Comparison of ENCODE assay signal across 9 cellular contexts in the genomic region with DNA sequence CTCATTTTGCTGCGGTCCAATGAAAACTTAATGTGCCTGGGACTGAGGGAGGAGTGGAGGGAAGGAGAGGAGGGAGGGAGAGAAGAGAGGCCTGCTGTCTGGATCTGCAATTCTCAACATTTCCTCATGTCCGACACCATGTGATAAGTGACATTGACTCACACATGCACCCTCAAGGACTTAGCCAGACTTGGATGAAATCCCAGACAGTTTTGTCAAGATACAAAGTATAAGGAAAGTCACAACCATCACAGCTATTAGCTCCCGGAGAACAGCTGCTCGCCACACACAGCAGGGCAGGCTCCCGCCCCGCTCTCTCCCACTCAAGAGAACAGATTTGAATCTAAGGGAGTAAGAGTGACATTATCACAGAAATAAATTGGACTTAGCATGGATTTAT. TPM values are rescaled to one million over a fixed set of nuclear protein-coding genes. Genes with fewer than 3 reads are reported as not detected.
A peak's percentile ranks its signal among the peaks of the same experiment; 100 is the strongest.
DNase-seq lines count a peak whose midpoint lies in the region; TF ChIP-seq lines count a peak whose summit lies in the region.
"Had no signal": no experiment of that assay in that cellular context is flagged by ENCODE, and none has a peak within 500 bp of the region (broad histone marks: within the 10 kb centered on the region; RNA-seq: fewer than 3 reads in every experiment).

No MANE protein-coding gene starts in this region.

- H3K4me2 ChIP-seq in SK-N-SH (peak overlapping the region; percentile 67), skeletal muscle satellite cell (ENCODE audit: low read length) (peak overlapping the region; percentile 39)

- H3K9ac ChIP-seq in SK-N-SH (0 out of 2 replicates have a peak overlapping the region, but pooled peaks have one; percentile 14), skeletal muscle satellite cell (ENCODE audit: low read depth, low read length) (peak overlapping the region; percentile 23)

- peaks cover 5 to 10% (median 7%) of the 10 kb centered on the region in 4 donors for H3K4me1 Mint-ChIP-seq in CD4-positive, alpha-beta memory T cell

- no peaks in the 10 kb centered on the region for H3K9me3 ChIP-seq in SK-N-SH
- H3K9me3 ChIP-seq in cardiac muscle cell (ENCODE audit: low read depth) = no peaks in the 10 kb centered on the region
- H3K9me3 ChIP-seq in skeletal muscle satellite cell (replicated peaks; ENCODE audit: low read length) = no peaks in the 10 kb centered on the region
- H3K9me3 ChIP-seq in CD4-positive, alpha-beta memory T cell (ENCODE audit: control insufficient read depth in 1 of 2, low read length in 2 of 2) = no peaks in the 10 kb centered on the region

- CTCF ChIA-PET in SK-N-SH (lab: Yijun Ruan, JAX) = interaction anchor here (1.4 to 7.7 kb wide), 2 partner anchors 19 to 55 kb away, joined by 4 to 47 read pairs; no protein-coding TSS in a partner anchor
- CTCF ChIA-PET in CD4-positive, alpha-beta memory T cell (lab: Charles Lee; ENCODE audit: partially characterized antibody) = no interaction called here

- intact Hi-C loops in CD4-positive, alpha-beta memory T cell (cut with micrococcal nuclease) = no loop called here

- 22% methylated on average over 6 of the region's 6 CpGs for WGBS in SK-N-SH (ENCODE audit: low lambda C conversion rate)

- peaks cover 14 to 35% of the 10 kb centered on the region in 2 experiments; a peak in 3 of 4 replicates for H3K4me1 ChIP-seq in SK-N-SH (ENCODE audit: control insufficient read depth in 1 of 2, insufficient read depth in 2 of 2, low read depth in 1 of 2, low read length in 1 of 2)
- H3K4me1 ChIP-seq in cardiac muscle cell (ENCODE audit: low read depth) = peaks cover 51% of the 10 kb centered on the region
- peaks cover 23% of the 10 kb centered on the region for H3K4me1 ChIP-seq in skeletal muscle satellite cell (ENCODE audit: control insufficient read depth, insufficient read depth, low read length)
- H3K4me1 ChIP-seq in CD4-positive, alpha-beta memory T cell (ENCODE audit: insufficient read depth, low read length) = peaks cover 8% of the 10 kb centered on the region

- TF ChIP-seq RAD21 in SK-N-SH (IDR thresholded peaks at IDR 0.05; ENCODE audit: low read length) = no peak

- TF ChIP-seq CTCF in SK-N-SH (IDR thresholded peaks at IDR 0.05) (no peak), cardiac muscle cell (IDR thresholded peaks at IDR 0.05; ENCODE audit: low read depth, low read length) (no peak)

- no peaks in the 10 kb centered on the region for H3K9me3 Mint-ChIP-seq in CD4-positive, alpha-beta memory T cell

- no peak overlapping the region for H2AFZ ChIP-seq in SK-N-SH (ENCODE audit: low read depth)

- peaks cover 4 to 8% of the 10 kb centered on the region in 2 donors for H3K36me3 Mint-ChIP-seq in CD4-positive, alpha-beta memory T cell

- no peaks in the 10 kb centered on the region for H3K36me3 ChIP-seq in SK-N-SH (replicated peaks in 1 of 2; ENCODE audit: control insufficient read depth in 1 of 2, insufficient read depth in 2 of 2, low read length in 1 of 2)
- no peaks in the 10 kb centered on the region for H3K36me3 ChIP-seq in cardiac muscle cell
- H3K36me3 ChIP-seq in skeletal muscle satellite cell (ENCODE audit: insufficient read depth, low read length) = peaks cover 6% of the 10 kb centered on the region
- no peaks in the 10 kb centered on the region for H3K36me3 ChIP-seq in CD4-positive, alpha-beta memory T cell (ENCODE audit: insufficient read depth, low read length)

- no peaks in the 10 kb centered on the region for H3K9me2 ChIP-seq in SK-N-SH

- H3K4me3 ChIP-seq in SK-N-SH (ENCODE audit: low read depth in 2 of 2, low read length in 1 of 2) (no peak overlapping the region), cardiac muscle cell (no peak overlapping the region), skeletal muscle satellite cell (ENCODE audit: low read length) (no peak overlapping the region)
- no peak overlapping the region for H3K4me3 ChIP-seq in CD4-positive, alpha-beta memory T cell (ENCODE audit: low read length in 2 of 2)

- POLR2A ChIA-PET in SK-N-SH (lab: Yijun Ruan, JAX) = no interaction called here
- POLR2A ChIA-PET in CD4-positive, alpha-beta memory T cell (lab: Charles Lee; ENCODE audit: partially characterized antibody) = no interaction called here

- peaks cover 3% of the 10 kb centered on the region for H3F3A ChIP-seq in SK-N-SH (replicated peaks; ENCODE audit: insufficient read depth)

- no peaks in the 10 kb centered on the region for H4K20me1 ChIP-seq in SK-N-SH (ENCODE audit: insufficient read depth)

- H3K4me3 Mint-ChIP-seq in CD4-positive, alpha-beta memory T cell = no peak overlapping the region

- H3K27me3 ChIP-seq in SK-N-SH (ENCODE audit: insufficient read depth) = no peaks in the 10 kb centered on the region
- no peaks in the 10 kb centered on the region for H3K27me3 ChIP-seq in cardiac muscle cell
- H3K27me3 ChIP-seq in skeletal muscle satellite cell (ENCODE audit: control insufficient read depth, insufficient read depth, low read length) = no peaks in the 10 kb centered on the region
- no peaks in the 10 kb centered on the region for H3K27me3 ChIP-seq in CD4-positive, alpha-beta memory T cell (ENCODE audit: insufficient read depth, low read length)

- no peak overlapping the region for H3K27ac Mint-ChIP-seq in CD4-positive, alpha-beta memory T cell

- TF ChIP-seq EP300 in SK-N-SH (IDR thresholded peaks at IDR 0.05; ENCODE audit: borderline replicate concordance in 1 of 2, low read depth in 1 of 2, low read length in 1 of 2) = 0 out of 4 replicates have a peak, but pooled peaks of 1 of the 2 experiments have one; percentile 22

- DNase-seq in EH (ENCODE audit: low read depth) (peak; percentile 96), SK-N-SH (peak; percentile 59), cardiac muscle cell (ENCODE audit: low read depth in 1 of 2, low spot score in 1 of 2) (peak; percentile 67 to 96), T-helper 9 cell (no peak), NCI-H510A (lab: John Stamatoyannopoulos, UW) (no peak)
- DNase-seq in activated CD4-positive, CD25-positive, alpha-beta regulatory T cell (lab: John Stamatoyannopoulos, UW) = no peak
- no peak for DNase-seq in CD4-positive, alpha-beta memory T cell
- DNase-seq: activated effector memory CD4-positive, alpha-beta T cell treated with Interleukin-2 at 50 U/mL for 16 hours had no signal

- peaks cover 5% of the 10 kb centered on the region; the same call in 1 of the 2 replicates for H3K79me2 ChIP-seq in SK-N-SH (ENCODE audit: insufficient read depth)

- H3K27me3 Mint-ChIP-seq in CD4-positive, alpha-beta memory T cell = no peaks in the 10 kb centered on the region

- H3K27ac ChIP-seq in SK-N-SH (ENCODE audit: low read depth in 2 of 2, low read length in 1 of 2) (peak overlapping the region; percentile 61 to 87), cardiac muscle cell (peak overlapping the region; percentile 95)
- no peak overlapping the region for H3K27ac ChIP-seq in CD4-positive, alpha-beta memory T cell (ENCODE audit: low read depth, low read length)

TF ChIP-seq in SK-N-SH, 30 proteins besides CTCF, POLR2A, EP300 and RAD21 (continues in another document):
- TF ChIP-seq FOXJ3 (CRISPR knock-in tag; IDR thresholded peaks at IDR 0.05) = no peak
- no peak for TF ChIP-seq EZH2phosphoT487 (IDR thresholded peaks at IDR 0.05; ENCODE audit: borderline replicate concordance, low read depth)
- peak; percentile 37; the same call in 1 of the 2 replicates for TF ChIP-seq GATA2 (CRISPR knock-in tag; IDR thresholded peaks at IDR 0.05)
- no peak for TF ChIP-seq TAF1 (IDR thresholded peaks at IDR 0.05; ENCODE audit: borderline replicate concordance, low read depth, low read length)
- no peak for TF ChIP-seq FOSL2 (IDR thresholded peaks at IDR 0.05; ENCODE audit: borderline replicate concordance, low read depth)
- no peak for TF ChIP-seq JUND (IDR thresholded peaks at IDR 0.05)
- TF ChIP-seq, protein P1, sequence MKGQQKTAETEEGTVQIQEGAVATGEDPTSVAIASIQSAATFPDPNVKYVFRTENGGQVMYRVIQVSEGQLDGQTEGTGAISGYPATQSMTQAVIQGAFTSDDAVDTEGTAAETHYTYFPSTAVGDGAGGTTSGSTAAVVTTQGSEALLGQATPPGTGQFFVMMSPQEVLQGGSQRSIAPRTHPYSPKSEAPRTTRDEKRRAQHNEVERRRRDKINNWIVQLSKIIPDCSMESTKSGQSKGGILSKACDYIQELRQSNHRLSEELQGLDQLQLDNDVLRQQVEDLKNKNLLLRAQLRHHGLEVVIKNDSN (IDR thresholded peaks at IDR 0.05; ENCODE audit: borderline replicate concordance, low read depth) = 0 out of 2 replicates have a peak, but pooled peaks have one; percentile 31
- no peak for TF ChIP-seq NFIC (IDR thresholded peaks at IDR 0.05; ENCODE audit: borderline replicate concordance)
- TF ChIP-seq CHD2 (IDR thresholded peaks at IDR 0.05; ENCODE audit: low read length, partially characterized antibody) = no peak
- TF ChIP-seq ELF1 (IDR thresholded peaks at IDR 0.05) = no peak
- no peak for TF ChIP-seq NRF1 (IDR thresholded peaks at IDR 0.05; ENCODE audit: low read depth, low read length)

RNA-seq across cellular contexts. Expression of a gene that starts 5.5 kb away (rescaled TPM):
- 15.1 and 17.6 TPM in 2 replicates for polyA plus RNA-seq in SK-N-SH (2012; rRNA removed)
- 10.3 and 13.3 TPM in 2 replicates for polyA plus RNA-seq in SK-N-SH (2012; cell fraction: cytosol; rRNA removed)
- 6.8 and 7.1 TPM in 2 replicates for polyA plus RNA-seq in SK-N-SH (2012; cell fraction: nucleus; rRNA removed)
- total RNA-seq in cardiac muscle cell = 42.3 and 48.5 TPM in 2 replicates
- polyA plus RNA-seq in cardiac muscle cell = 39.7 and 55.4 TPM in 2 replicates
- total RNA-seq in skeletal muscle satellite cell (2012; rRNA removed) = 8.9 and 13.5 TPM in 2 replicates
- 1 to 10 TPM; 8.6 to 9.6 TPM for total RNA-seq in CD4-positive, alpha-beta memory T cell
- polyA plus RNA-seq in CD4-positive, alpha-beta memory T cell = 10 to 100 TPM; 11.1 to 13.3 TPM

RNA-seq across cellular contexts. Expression of a gene that starts 32.6 kb away (rescaled TPM):
- polyA plus RNA-seq in SK-N-SH (2012; rRNA removed) (9.0 and 10.2 TPM in 2 replicates), cardiac muscle cell (28.0 and 78.1 TPM in 2 replicates)
- polyA plus RNA-seq in SK-N-SH (2012; cell fraction: cytosol; rRNA removed) = 3.8 and 7.1 TPM in 2 replicates
- polyA plus RNA-seq in SK-N-SH (2012; cell fraction: nucleus; rRNA removed) = 13.5 and 20.8 TPM in 2 replicates
- total RNA-seq in cardiac muscle cell = 41.4 and 105 TPM in 2 replicates
- 37.8 and 43.9 TPM in 2 replicates for total RNA-seq in skeletal muscle satellite cell (2012; rRNA removed)
- total RNA-seq in CD4-positive, alpha-beta memory T cell = 1,000 to 10,000 TPM in 1 of 2 experiments, 100 to 1,000 TPM in 1; 988 to 1,004 TPM
- polyA plus RNA-seq in CD4-positive, alpha-beta memory T cell = 100 to 1,000 TPM; 323 to 643 TPM

RNA-seq across cellular contexts. Expression of a gene that starts 55.4 kb away (rescaled TPM):
- polyA plus RNA-seq in SK-N-SH (2012; rRNA removed) = 1.1 and 1.2 TPM in 2 replicates
- polyA plus RNA-seq in SK-N-SH (2012; cell fraction: cytosol; rRNA removed) = 0.72 and 1.3 TPM in 2 replicates
- 1.2 and 1.6 TPM in 2 replicates for polyA plus RNA-seq in SK-N-SH (2012; cell fraction: nucleus; rRNA removed)
- 15.1 and 16.7 TPM in 2 replicates for total RNA-seq in cardiac muscle cell
- 4.0 and 4.2 TPM in 2 replicates for polyA plus RNA-seq in cardiac muscle cell
- total RNA-seq in skeletal muscle satellite cell (2012; rRNA removed) = under 0.01 and 0.22 TPM in 2 replicates
- total RNA-seq in CD4-positive, alpha-beta memory T cell = 1 to 10 TPM; 8.6 to 9.0 TPM
- under 1 TPM; 0.31 to 0.61 TPM for polyA plus RNA-seq in CD4-positive, alpha-beta memory T cell

Comparison
In these comparisons a context has a peak if more than half of its experiments do, and no peak if none do; other contexts are left out.
1. DNase-seq: peak in EH (single experiment), SK-N-SH (single experiment) and cardiac muscle cell (2 of 2); none in activated CD4-positive, CD25-positive, alpha-beta regulatory T cell (0 of 4), CD4-positive, alpha-beta memory T cell (0 of 5), T-helper 9 cell (single experiment) and NCI-H510A (single experiment).